24 cellular contexts compared by ENCODE assay signal in genomic region chr4:138826754-138827153, GRCh38.
DNase-seq lines count a peak whose midpoint lies in the region; ATAC-seq and TF ChIP-seq lines count a peak whose summit lies in the region.
"Had no signal": no experiment of that assay in that cellular context is flagged by ENCODE, and none has a peak within 500 bp of the region (broad histone marks: within the 10 kb centered on the region; RNA-seq: fewer than 3 reads in every experiment).

No MANE protein-coding gene starts in this region.

- no peak for TF ChIP-seq POLR2A in esophagus muscularis mucosa (IDR thresholded peaks at IDR 0.05; ENCODE audit: low read depth)

- H3K36me3 ChIP-seq in SK-N-SH (replicated peaks in 1 of 2; ENCODE audit: control insufficient read depth in 1 of 2, insufficient read depth in 2 of 2, low read length in 1 of 2) (no peaks in the 10 kb centered on the region), Loucy (ENCODE audit: insufficient read depth, low read length) (no peaks in the 10 kb centered on the region), parathyroid adenoma (ENCODE audit: control insufficient read depth, insufficient read depth, low read length) (no peaks in the 10 kb centered on the region), esophagus muscularis mucosa (no peaks in the 10 kb centered on the region)
- H3K36me3 ChIP-seq: BE2C; BLaER1 treated with 17β-estradiol and CSF1 and Interleukin-3, amounts not matched to agents 10 nM and 100 nM; HAP-1 had no signal

- no peaks in the 10 kb centered on the region for H3K9me3 ChIP-seq in SK-N-SH
- no peaks in the 10 kb centered on the region for H3K9me3 ChIP-seq in Loucy (ENCODE audit: insufficient read depth, low read depth, low read length)
- H3K9me3 ChIP-seq in parathyroid adenoma (ENCODE audit: control insufficient read depth, low read length): no peaks in the 10 kb centered on the region
- H3K9me3 ChIP-seq in esophagus muscularis mucosa: no peaks in the 10 kb centered on the region
- H3K9me3 ChIP-seq: A549; BE2C; BLaER1 treated with 17β-estradiol and CSF1 and Interleukin-3, amounts not matched to agents 10 nM and 100 nM; HAP-1 had no signal

- H3K79me2 ChIP-seq in SK-N-SH (ENCODE audit: insufficient read depth) (no peaks in the 10 kb centered on the region), Loucy (ENCODE audit: insufficient read depth, low read length) (no peaks in the 10 kb centered on the region), parathyroid adenoma (no peaks in the 10 kb centered on the region)

- H3F3A ChIP-seq in SK-N-SH (replicated peaks; ENCODE audit: insufficient read depth) (no peaks in the 10 kb centered on the region), Loucy (ENCODE audit: low read depth) (no peaks in the 10 kb centered on the region)

- no peaks in the 10 kb centered on the region for H3K27me3 Mint-ChIP-seq in mesothelial cell of epicardium (ENCODE audit: low read depth)

- H3K36me3 Mint-ChIP-seq in mesothelial cell of epicardium: no peaks in the 10 kb centered on the region
- H3K36me3 Mint-ChIP-seq: CD14-positive monocyte; CD8-positive, alpha-beta memory T cell had no signal

- H3K27ac Mint-ChIP-seq in mesothelial cell of epicardium: peak overlapping the region; percentile 78
- H3K27ac Mint-ChIP-seq: CD14-positive monocyte; CD4-positive, alpha-beta T cell had no signal

- intact Hi-C loops in esophagus muscularis mucosa (cut with DNase I): no loop called here

- H3K9ac ChIP-seq in SK-N-SH (no peak overlapping the region), Loucy (ENCODE audit: low read depth, low read length, poor library complexity, severe bottlenecking) (no peak overlapping the region), parathyroid adenoma (no peak overlapping the region)
- H3K9ac ChIP-seq: BLaER1 treated with 17β-estradiol and CSF1 and Interleukin-3, amounts not matched to agents 10 nM and 100 nM had no signal

- H3K4me3 Mint-ChIP-seq in mesothelial cell of epicardium: no peak overlapping the region
- H3K4me3 Mint-ChIP-seq: CD14-positive monocyte; CD4-positive, alpha-beta T cell; CD8-positive, alpha-beta memory T cell had no signal

- CTCF ChIA-PET in SK-N-SH (lab: Yijun Ruan, JAX): interaction anchor here (0.7 to 1.5 kb wide), 3 partner anchors 13 to 355 kb away, joined by 3 to 5 read pairs (median 4); no protein-coding TSS in a partner anchor

- no peak overlapping the region for H2AFZ ChIP-seq in SK-N-SH (ENCODE audit: low read depth)
- H2AFZ ChIP-seq in Loucy (ENCODE audit: low read length): peak overlapping the region; percentile 23; the same call in 1 of the 2 replicates
- H2AFZ ChIP-seq in parathyroid adenoma: peak overlapping the region; percentile 38

- H3K4me1 Mint-ChIP-seq in mesothelial cell of epicardium: peaks cover 35% of the 10 kb centered on the region
- H3K4me1 Mint-ChIP-seq: CD14-positive monocyte; CD8-positive, alpha-beta memory T cell had no signal

- H3K27ac ChIP-seq in SK-N-SH (ENCODE audit: low read depth in 2 of 2, low read length in 1 of 2): peak overlapping the region in 1 of 2 experiments; percentile 75; a peak in 2 of 4 replicates
- peak overlapping the region; percentile 44 for H3K27ac ChIP-seq in parathyroid adenoma
- H3K27ac ChIP-seq in esophagus muscularis mucosa (replicated peaks in 1 of 4): no peak overlapping the region
- H3K27ac ChIP-seq: A549; BLaER1 treated with 17β-estradiol and CSF1 and Interleukin-3, amounts not matched to agents 10 nM and 100 nM had no signal

- H3K4me2 ChIP-seq in SK-N-SH (no peak overlapping the region), Loucy (ENCODE audit: low read depth, low read length, poor library complexity, severe bottlenecking) (no peak overlapping the region), parathyroid adenoma (ENCODE audit: low read length) (no peak overlapping the region)
- H3K4me2 ChIP-seq: A549; BLaER1 treated with 17β-estradiol and CSF1 and Interleukin-3, amounts not matched to agents 10 nM and 100 nM had no signal

- H3K9me3 Mint-ChIP-seq in mesothelial cell of epicardium: no peaks in the 10 kb centered on the region
- H3K9me3 Mint-ChIP-seq: CD4-positive, alpha-beta T cell had no signal

- no peak for TF ChIP-seq RAD21 in SK-N-SH (IDR thresholded peaks at IDR 0.05; ENCODE audit: low read length)

- H3K9me2 ChIP-seq in SK-N-SH (no peaks in the 10 kb centered on the region), Loucy (replicated peaks; ENCODE audit: low read depth, low read length) (no peaks in the 10 kb centered on the region)

- peak in 1 of 2 experiments; percentile 73; a peak in 2 of 4 replicates for TF ChIP-seq EP300 in SK-N-SH (IDR thresholded peaks at IDR 0.05; ENCODE audit: borderline replicate concordance in 1 of 2, low read depth in 1 of 2, low read length in 1 of 2)
- TF ChIP-seq EP300 in esophagus muscularis mucosa (IDR thresholded peaks at IDR 0.05): no peak

- WGBS in SK-N-SH (ENCODE audit: low lambda C conversion rate): 10% methylated on average over 2 of the region's 2 CpGs
- WGBS in esophagus muscularis mucosa: 29% methylated on average over 2 of the region's 2 CpGs

- POLR2A ChIA-PET in SK-N-SH (lab: Yijun Ruan, JAX): interaction anchor here (0.6 kb wide), 1 partner anchor 51 kb away, joined by 3 read pairs; no protein-coding TSS in a partner anchor

- peaks cover 0 to 15% of the 10 kb centered on the region in 2 experiments; a peak in 2 of 4 replicates for H3K4me1 ChIP-seq in SK-N-SH (ENCODE audit: control insufficient read depth in 1 of 2, insufficient read depth in 2 of 2, low read depth in 1 of 2, low read length in 1 of 2)
- H3K4me1 ChIP-seq in Loucy (ENCODE audit: insufficient read depth, low read length, poor library complexity, severe bottlenecking): no peaks in the 10 kb centered on the region
- peaks cover 2% of the 10 kb centered on the region for H3K4me1 ChIP-seq in parathyroid adenoma
- H3K4me1 ChIP-seq in esophagus muscularis mucosa: no peaks in the 10 kb centered on the region
- H3K4me1 ChIP-seq: A549, BE2C, HAP-1 had no signal

- peak; percentile 62 for DNase-seq in SK-N-SH
- DNase-seq in mesothelial cell of epicardium (ENCODE audit: low spot score in 2 of 2, unreplicated experiment in 2 of 2): no peak
- no peak for DNase-seq in esophagus muscularis mucosa (ENCODE audit: extremely low spot score)
- DNase-seq in anterior cingulate cortex (lab: John Stamatoyannopoulos, UW): no peak
- DNase-seq in SKM-1 (lab: John Stamatoyannopoulos, UW; ENCODE audit: unreplicated experiment): no peak
- DNase-seq: 8988T; ACHN; AML-193; BE2C; CD4-positive, alpha-beta T cell; CD8-positive, alpha-beta memory T cell; DMS 273 treated with DMSO at 0.1 percent for 48 hours; DMS79; EL; GDM1; GOT3 had no signal

- no peak; the same call in 2 of the 3 replicates for ATAC-seq in SK-N-SH treated with all-trans-retinoic acid at 6 μM for 48 hours
- ATAC-seq: A549, GM12878 had no signal

- TF ChIP-seq CTCF in SK-N-SH (IDR thresholded peaks at IDR 0.05) (no peak), Loucy (conservative IDR thresholded peaks at IDR 0.05; ENCODE audit: low read length) (no peak), mesothelial cell of epicardium (IDR thresholded peaks at IDR 0.05; ENCODE audit: unreplicated experiment) (no peak), parathyroid adenoma (IDR thresholded peaks at IDR 0.05) (no peak), esophagus muscularis mucosa (IDR thresholded peaks at IDR 0.05) (no peak)

- H3K27me3 ChIP-seq in SK-N-SH (ENCODE audit: insufficient read depth) (no peaks in the 10 kb centered on the region), Loucy (ENCODE audit: insufficient read depth, low read length, poor library complexity, severe bottlenecking) (no peaks in the 10 kb centered on the region), parathyroid adenoma (ENCODE audit: control insufficient read depth, insufficient read depth, low read length) (no peaks in the 10 kb centered on the region), esophagus muscularis mucosa (no peaks in the 10 kb centered on the region)
- H3K27me3 ChIP-seq: BE2C; BLaER1 treated with 17β-estradiol and CSF1 and Interleukin-3, amounts not matched to agents 10 nM and 100 nM had no signal

- no peaks in the 10 kb centered on the region for H4K20me1 ChIP-seq in SK-N-SH (ENCODE audit: insufficient read depth)
- H4K20me1 ChIP-seq in Loucy (ENCODE audit: insufficient read depth, low read length, poor library complexity, severe bottlenecking): no peaks in the 10 kb centered on the region
- H4K20me1 ChIP-seq: BLaER1 treated with 17β-estradiol and CSF1 and Interleukin-3, amounts not matched to agents 10 nM and 100 nM had no signal

- H3K4me3 ChIP-seq in SK-N-SH (ENCODE audit: low read depth in 2 of 2, low read length in 1 of 2): no peak overlapping the region
- H3K4me3 ChIP-seq in Loucy (ENCODE audit: low read length, poor library complexity, severe bottlenecking): no peak overlapping the region
- no peak overlapping the region for H3K4me3 ChIP-seq in parathyroid adenoma (ENCODE audit: low read depth, low read length)
- H3K4me3 ChIP-seq in esophagus muscularis mucosa: no peak overlapping the region
- H3K4me3 ChIP-seq: A549; BLaER1 treated with 17β-estradiol and CSF1 and Interleukin-3, amounts not matched to agents 10 nM and 100 nM; GM12878; HAP-1 had no signal

TF ChIP-seq in SK-N-SH, 30 proteins besides CTCF, POLR2A, EP300 and RAD21 (continues in another document):
- TF ChIP-seq, protein P1, sequence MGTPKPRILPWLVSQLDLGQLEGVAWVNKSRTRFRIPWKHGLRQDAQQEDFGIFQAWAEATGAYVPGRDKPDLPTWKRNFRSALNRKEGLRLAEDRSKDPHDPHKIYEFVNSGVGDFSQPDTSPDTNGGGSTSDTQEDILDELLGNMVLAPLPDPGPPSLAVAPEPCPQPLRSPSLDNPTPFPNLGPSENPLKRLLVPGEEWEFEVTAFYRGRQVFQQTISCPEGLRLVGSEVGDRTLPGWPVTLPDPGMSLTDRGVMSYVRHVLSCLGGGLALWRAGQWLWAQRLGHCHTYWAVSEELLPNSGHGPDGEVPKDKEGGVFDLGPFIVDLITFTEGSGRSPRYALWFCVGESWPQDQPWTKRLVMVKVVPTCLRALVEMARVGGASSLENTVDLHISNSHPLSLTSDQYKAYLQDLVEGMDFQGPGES (IDR thresholded peaks at IDR 0.05; ENCODE audit: low read depth, low read length): no peak
- no peak for TF ChIP-seq RFX5 (IDR thresholded peaks at IDR 0.05; ENCODE audit: low read length)

TF ChIP-seq in SK-N-SH treated with all-trans-retinoic acid at 6 μM for 48 hours, 23 proteins besides CTCF, POLR2A, EP300 and RAD21 (continues in another document):
- TF ChIP-seq SNAI2 (CRISPR knock-in tag; IDR thresholded peaks at IDR 0.05): no peak
- TF ChIP-seq PPARA (CRISPR knock-in tag; IDR thresholded peaks at IDR 0.05; ENCODE audit: borderline replicate concordance): no peak
- TF ChIP-seq, protein P2, sequence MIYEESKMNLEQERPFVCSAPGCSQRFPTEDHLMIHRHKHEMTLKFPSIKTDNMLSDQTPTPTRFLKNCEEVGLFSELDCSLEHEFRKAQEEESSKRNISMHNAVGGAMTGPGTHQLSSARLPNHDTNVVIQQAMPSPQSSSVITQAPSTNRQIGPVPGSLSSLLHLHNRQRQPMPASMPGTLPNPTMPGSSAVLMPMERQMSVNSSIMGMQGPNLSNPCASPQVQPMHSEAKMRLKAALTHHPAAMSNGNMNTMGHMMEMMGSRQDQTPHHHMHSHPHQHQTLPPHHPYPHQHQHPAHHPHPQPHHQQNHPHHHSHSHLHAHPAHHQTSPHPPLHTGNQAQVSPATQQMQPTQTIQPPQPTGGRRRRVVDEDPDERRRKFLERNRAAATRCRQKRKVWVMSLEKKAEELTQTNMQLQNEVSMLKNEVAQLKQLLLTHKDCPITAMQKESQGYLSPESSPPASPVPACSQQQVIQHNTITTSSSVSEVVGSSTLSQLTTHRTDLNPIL (CRISPR knock-in tag; IDR thresholded peaks at IDR 0.05; ENCODE audit: low read depth): no peak
